14 cellular contexts compared by ENCODE assay signal in genomic region chrX:24487576-24487975, GRCh38. TPM values are rescaled to one million over a fixed set of nuclear protein-coding genes. Genes with fewer than 3 reads are reported as not detected.
DNase-seq lines count a peak whose midpoint lies in the region; ATAC-seq and TF ChIP-seq lines count a peak whose summit lies in the region.
"Had no signal": no experiment of that assay in that cellular context is flagged by ENCODE, and none has a peak within 500 bp of the region (broad histone marks: within the 10 kb centered on the region; RNA-seq: fewer than 3 reads in every experiment).

No MANE protein-coding gene starts in this region.

- H3K4me3 ChIP-seq in naive thymus-derived CD4-positive, alpha-beta T cell (ENCODE audit: low read length) = no peak overlapping the region
- H3K4me3 ChIP-seq: A549, GM23338 had no signal

- intact Hi-C loops in naive thymus-derived CD4-positive, alpha-beta T cell (cut with micrococcal nuclease) = no loop called here

- DNase-seq in NCI-H82 (lab: John Stamatoyannopoulos, UW) (peak; percentile 33), NCI-H82 treated with DMSO at 0.1 percent for 48 hours (lab: John Stamatoyannopoulos, UW; ENCODE audit: unreplicated experiment) (no peak), OCI-M1 (lab: John Stamatoyannopoulos, UW) (peak; percentile 20), erythroblast (lab: John Stamatoyannopoulos, UW) (peak; percentile 19 to 38)
- DNase-seq in naive thymus-derived CD4-positive, alpha-beta T cell = no peak
- DNase-seq: BE2C; CD4-positive, alpha-beta memory T cell; COR-L47; GF-D8; H9 had no signal

- H3K9me3 Mint-ChIP-seq in naive thymus-derived CD4-positive, alpha-beta T cell = no peaks in the 10 kb centered on the region
- H3K9me3 Mint-ChIP-seq: CD4-positive, alpha-beta memory T cell; GM23338; H9 had no signal

- H3K27me3 ChIP-seq in naive thymus-derived CD4-positive, alpha-beta T cell (ENCODE audit: control insufficient read depth in 2 of 2, insufficient read depth in 2 of 2, low read length in 2 of 2) = no peaks in the 10 kb centered on the region
- H3K27me3 ChIP-seq: BE2C had no signal

- no peak for ATAC-seq in GM21529 (IDR thresholded peaks at IDR 0.05; ENCODE audit: unreplicated experiment)
- ATAC-seq in naive thymus-derived CD4-positive, alpha-beta T cell = no peak
- ATAC-seq: A549, GM23338 had no signal

- peaks cover 5 to 9% of the 10 kb centered on the region in 2 donors for H3K4me1 ChIP-seq in naive thymus-derived CD4-positive, alpha-beta T cell (ENCODE audit: control insufficient read depth in 2 of 2, insufficient read depth in 2 of 2, low read length in 2 of 2)
- H3K4me1 ChIP-seq: BE2C had no signal

- POLR2A ChIA-PET in naive thymus-derived CD4-positive, alpha-beta T cell (lab: Charles Lee) = interaction anchor here (1.3 to 1.4 kb wide), 2 partner anchors 10 to 22 kb away, joined by 3 read pairs; partner anchors contain the start of gene PDK3

- no peaks in the 10 kb centered on the region for H3K36me3 ChIP-seq in naive thymus-derived CD4-positive, alpha-beta T cell (ENCODE audit: control insufficient read depth in 2 of 3, insufficient read depth in 3 of 3, low read length in 3 of 3)
- H3K36me3 ChIP-seq: BE2C had no signal

- no peak overlapping the region for H3K4me3 Mint-ChIP-seq in naive thymus-derived CD4-positive, alpha-beta T cell
- H3K4me3 Mint-ChIP-seq: CD4-positive, alpha-beta memory T cell; GM23338; H9 had no signal

- H3K9me3 ChIP-seq in naive thymus-derived CD4-positive, alpha-beta T cell (ENCODE audit: control insufficient read depth in 2 of 3, low read length in 3 of 3) = no peaks in the 10 kb centered on the region
- H3K9me3 ChIP-seq: A549, BE2C had no signal

- H3K36me3 Mint-ChIP-seq in naive thymus-derived CD4-positive, alpha-beta T cell = peaks cover 0 to 8% (median 0%) of the 10 kb centered on the region in 5 donors
- H3K36me3 Mint-ChIP-seq: CD4-positive, alpha-beta memory T cell had no signal

- CTCF ChIA-PET in naive thymus-derived CD4-positive, alpha-beta T cell (lab: Charles Lee) = interaction anchor here (0.6 to 1.6 kb wide), 2 partner anchors 10 to 591 kb away, joined by 4 to 5 read pairs; no protein-coding TSS in a partner anchor

- no peak for TF ChIP-seq POLR2A in erythroblast (IDR thresholded peaks at IDR 0.05; ENCODE audit: low read length)

- H3K4me1 Mint-ChIP-seq in naive thymus-derived CD4-positive, alpha-beta T cell = peaks cover 0 to 27% (median 15%) of the 10 kb centered on the region in 7 donors

- H3K27ac ChIP-seq in naive thymus-derived CD4-positive, alpha-beta T cell (ENCODE audit: low read depth, low read length) = no peak overlapping the region
- H3K27ac ChIP-seq: A549, C4-2B had no signal

- no peaks in the 10 kb centered on the region for H3K27me3 Mint-ChIP-seq in naive thymus-derived CD4-positive, alpha-beta T cell
- H3K27me3 Mint-ChIP-seq: CD4-positive, alpha-beta memory T cell had no signal

- H3K27ac Mint-ChIP-seq in naive thymus-derived CD4-positive, alpha-beta T cell = peak overlapping the region in 1 of 9 donors; percentile 18
- H3K27ac Mint-ChIP-seq: CD4-positive, alpha-beta memory T cell; GM23338 had no signal

RNA-seq across cellular contexts. Expression of gene PDK3, which starts 22.5 kb away (rescaled TPM):
- total RNA-seq in naive thymus-derived CD4-positive, alpha-beta T cell = 10 to 100 TPM; 17.4 to 29.4 (median 28.5) TPM
- polyA plus RNA-seq in naive thymus-derived CD4-positive, alpha-beta T cell = 10 to 100 TPM; 40.0 to 44.1 TPM

Comparison
In these comparisons a context has a peak if more than half of its experiments do, and no peak if none do; other contexts are left out.
1. DNase-seq: peak in NCI-H82 (single experiment), OCI-M1 (single experiment) and erythroblast (2 of 2); none in NCI-H82 treated with DMSO at 0.1 percent for 48 hours (single experiment) and naive thymus-derived CD4-positive, alpha-beta T cell (0 of 9).